In genomic region chr7:76106893-76107292, GRCh38 we compare ENCODE assay signal across 16 cellular contexts.
"Had no signal": no experiment of that assay in that cellular context is flagged by ENCODE, and none has a peak within 500 bp of the region (broad histone marks: within the 10 kb centered on the region; RNA-seq: fewer than 3 reads in every experiment).

No MANE protein-coding gene starts in this region.

- H3K27ac Mint-ChIP-seq: naive thymus-derived CD4-positive, alpha-beta T cell; nephron progenitor cell had no signal

- H3K27ac ChIP-seq: right atrium auricular region, thoracic aorta had no signal

- H3K4me3 Mint-ChIP-seq: naive thymus-derived CD4-positive, alpha-beta T cell; nephron progenitor cell had no signal

- H3K36me3 Mint-ChIP-seq: naive thymus-derived CD4-positive, alpha-beta T cell had no signal

- H3K36me3 ChIP-seq: right atrium auricular region, stomach, thoracic aorta, transverse colon had no signal

- DNase-seq: cortex of kidney; effector memory CD4-positive, alpha-beta T cell; islet precursor cell; naive thymus-derived CD4-positive, alpha-beta T cell; nephron progenitor cell; small intestine; stimulated activated CD4-positive, alpha-beta T cell treated with anti-CD3 and anti-CD28 coated beads, Interleukin-12 subunit alpha, Interleukin-12 subunit beta, amount 100 ng/mL, for 4 hours; stimulated activated naive CD4-positive, alpha-beta T cell; stomach; substantia nigra; transverse colon had no signal

- H3K27me3 ChIP-seq: right atrium auricular region, stomach, transverse colon had no signal

- H3K27me3 Mint-ChIP-seq: naive thymus-derived CD4-positive, alpha-beta T cell had no signal

- H3K4me3 ChIP-seq: right atrium auricular region, stomach, thoracic aorta, transverse colon had no signal

- H3K9me3 ChIP-seq: right atrium auricular region, stomach, thoracic aorta, transverse colon had no signal

- FAIRE-seq: frontal cortex, small intestine, urothelium cell line had no signal

- H3K9me3 Mint-ChIP-seq: naive thymus-derived CD4-positive, alpha-beta T cell; nephron progenitor cell had no signal

- ATAC-seq: left lobe of liver; naive thymus-derived CD4-positive, alpha-beta T cell had no signal

- H3K4me1 ChIP-seq: right atrium auricular region had no signal
